Comparison of ENCODE assay signal across 7 cellular contexts in the genomic region with DNA sequence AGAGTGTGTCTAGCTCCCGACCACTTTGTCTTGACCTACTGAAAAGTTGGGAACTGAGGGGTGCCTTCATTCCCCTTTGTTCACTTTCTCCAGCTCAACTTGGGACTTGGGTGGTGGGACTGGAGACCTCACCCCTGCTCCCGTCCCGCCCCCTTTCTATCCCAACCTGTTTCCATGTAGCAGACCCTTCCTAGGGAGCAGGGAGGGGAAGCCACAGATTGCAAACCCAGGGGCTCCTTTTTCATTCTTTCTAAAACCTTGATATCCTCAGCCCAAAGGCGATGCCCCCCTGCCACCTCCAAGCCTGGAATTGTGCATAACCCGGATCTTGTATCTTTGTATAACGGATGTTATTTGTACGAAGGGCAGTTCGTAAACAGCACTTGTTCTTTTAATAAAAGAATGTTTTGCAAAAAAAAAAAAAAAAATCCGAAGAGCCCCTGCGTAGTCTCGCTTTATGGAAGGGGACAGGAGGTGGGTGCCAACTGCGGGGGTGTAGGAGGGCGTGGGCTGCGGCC. TPM values are rescaled to one million over a fixed set of nuclear protein-coding genes. Genes with fewer than 3 reads are reported as not detected.
DNase-seq lines count a peak whose midpoint lies in the region; ATAC-seq and TF ChIP-seq lines count a peak whose summit lies in the region.

No MANE protein-coding gene starts in this region.

- 0 out of 2 replicates have a peak, but pooled peaks cover 11% of the 10 kb centered on the region for H3K9me1 ChIP-seq in IMR-90 (ENCODE audit: insufficient read depth, low read length)

- H3K36me3 ChIP-seq in IMR-90 (ENCODE audit: control insufficient read depth, insufficient read depth, low read length) (peaks cover 23% of the 10 kb centered on the region), kidney epithelial cell (ENCODE audit: control insufficient read depth, insufficient read depth, low read length) (peaks cover 1% of the 10 kb centered on the region), suprapubic skin (peaks cover 21% of the 10 kb centered on the region)

- ATAC-seq in IMR-90 (ENCODE audit: low read depth) (no peak), sciatic nerve (no peak)
- no peak for ATAC-seq in activated CD4-positive, CD25-positive, alpha-beta regulatory T cell treated with anti-CD3 and anti-CD28 coated beads, Interleukin-2, amount 50 U/mL, for 24 hours

- no peaks in the 10 kb centered on the region for H3K27me3 Mint-ChIP-seq in activated naive CD8-positive, alpha-beta T cell

- H2BK20ac ChIP-seq in IMR-90 (ENCODE audit: low read depth, low read length), result no peak overlapping the region

- H4K5ac ChIP-seq in IMR-90 (ENCODE audit: low read depth, low read length), result peak overlapping the region; percentile 68

- H3K9ac ChIP-seq in IMR-90 (ENCODE audit: low read depth, low read length), result peak overlapping the region; percentile 76

- peak overlapping the region; percentile 34 for H3K4ac ChIP-seq in IMR-90 (ENCODE audit: low read depth, low read length)

- CTCF ChIA-PET in IMR-90 (lab: Yijun Ruan, JAX), result interaction anchor here (1.1 kb wide), 1 partner anchor 23 kb away, joined by 3 read pairs; no protein-coding TSS in a partner anchor

- peaks cover 77% of the 10 kb centered on the region for H3K4me1 Mint-ChIP-seq in activated naive CD8-positive, alpha-beta T cell (ENCODE audit: low read depth)

- peaks cover 21% of the 10 kb centered on the region for H4K20me1 ChIP-seq in IMR-90 (ENCODE audit: insufficient read depth, low read length)

- peak overlapping the region; percentile 56; the same call in 1 of the 2 replicates for H3K56ac ChIP-seq in IMR-90 (ENCODE audit: extremely low read depth, insufficient read depth, low read length)

- no TSS peak for BruUV-seq in IMR-90 (replicated peaks; lab: Mats Ljungman, UMichigan)

- no peak for DNase-seq in IMR-90
- DNase-seq in kidney epithelial cell (ENCODE audit: low read depth), result no peak
- DNase-seq in suprapubic skin (ENCODE audit: low spot score in 2 of 2), result no peak
- DNase-seq in NOMO-1 treated with dmso at 0.1 percent for 144 hours (lab: John Stamatoyannopoulos, UW; ENCODE audit: unreplicated experiment), result no peak
- no peak for DNase-seq in sciatic nerve (ENCODE audit: low spot score)

- H3K9me3 ChIP-seq in IMR-90 (ENCODE audit: control insufficient read depth, insufficient read depth, low read length) (no peaks in the 10 kb centered on the region), suprapubic skin (no peaks in the 10 kb centered on the region)

- peak overlapping the region; percentile 91 for H4K91ac ChIP-seq in IMR-90 (ENCODE audit: insufficient read depth, low read depth, low read length)

- no peak overlapping the region; the same call in 2 of the 3 replicates for H2BK15ac ChIP-seq in IMR-90 (ENCODE audit: low read depth, low read length)

- in situ Hi-C loops in IMR-90 (cut with MboI; ENCODE audit: low sequenced_read_pairs), result no loop called here

- H3K23ac ChIP-seq in IMR-90 (ENCODE audit: low read depth, low read length), result peak overlapping the region; percentile 73; the same call in 1 of the 2 replicates

- peaks cover 2% of the 10 kb centered on the region for H3K36me3 Mint-ChIP-seq in activated naive CD8-positive, alpha-beta T cell

- dilution Hi-C loops in IMR-90 (cut with HindIII; ENCODE audit: low sequenced_read_pairs, unreplicated experiment), result no loop called here

- peak overlapping the region; percentile 74 for H3K4me3 Mint-ChIP-seq in activated naive CD8-positive, alpha-beta T cell

- H3K79me1 ChIP-seq in IMR-90 (ENCODE audit: low read depth in 1 of 2, low read length in 2 of 2), result peaks cover 11 to 49% of the 10 kb centered on the region in 2 experiments; a peak in 3 of 4 replicates

- no peak for TF ChIP-seq RAD21 in IMR-90 (IDR thresholded peaks at IDR 0.05; ENCODE audit: low read length)

- peak overlapping the region; percentile 84 for H3K14ac ChIP-seq in IMR-90 (replicated peaks; ENCODE audit: low read depth, low read length)

- TF ChIP-seq EP300 in suprapubic skin (IDR thresholded peaks at IDR 0.05), result no peak

- H2AK9ac ChIP-seq in IMR-90 (replicated peaks; ENCODE audit: low read depth, low read length, poor library complexity), result peak overlapping the region; percentile 95

- TF ChIP-seq CTCF in IMR-90 (conservative IDR thresholded peaks at IDR 0.05; ENCODE audit: low read depth, low read length) (no peak), kidney epithelial cell (IDR thresholded peaks at IDR 0.05; ENCODE audit: insufficient read depth, low read length, poor library complexity, severe bottlenecking) (no peak), suprapubic skin (IDR thresholded peaks at IDR 0.05) (no peak)

- peak overlapping the region; percentile 100 for H2AFZ ChIP-seq in IMR-90 (replicated peaks; ENCODE audit: low read length, poor library complexity)

- no peak overlapping the region; the same call in 1 of the 2 replicates for H3K18ac ChIP-seq in IMR-90 (ENCODE audit: low read depth, low read length)

- H3K4me1 ChIP-seq in IMR-90 (ENCODE audit: control insufficient read depth, insufficient read depth, low read length) (peaks cover 12% of the 10 kb centered on the region), suprapubic skin (peaks cover 58% of the 10 kb centered on the region)

- H2BK5ac ChIP-seq in IMR-90 (ENCODE audit: low read depth, low read length, poor library complexity, severe bottlenecking), result peak overlapping the region; percentile 62

- H2BK120ac ChIP-seq in IMR-90 (ENCODE audit: low read depth, low read length), result no peak overlapping the region

- H3K4me3 ChIP-seq in IMR-90 (ENCODE audit: insufficient read depth, low read depth, low read length) (peak overlapping the region; percentile 77), kidney epithelial cell (ENCODE audit: low read depth, low read length) (peak overlapping the region; percentile 53), suprapubic skin (peak overlapping the region; percentile 82)

- intact Hi-C loops in IMR-90 (cut with micrococcal nuclease) (no loop called here), sciatic nerve (cut with DNase I) (no loop called here)

- H3K27me3 ChIP-seq in IMR-90 (ENCODE audit: control insufficient read depth, insufficient read depth, low read length), result no peaks in the 10 kb centered on the region
- no peaks in the 10 kb centered on the region for H3K27me3 ChIP-seq in kidney epithelial cell (ENCODE audit: control insufficient read depth, insufficient read depth, low read length)
- no peaks in the 10 kb centered on the region for H3K27me3 ChIP-seq in suprapubic skin

- H4K8ac ChIP-seq in IMR-90 (ENCODE audit: low read depth in 2 of 2, low read length in 2 of 2), result peak overlapping the region; percentile 82 to 97

- H2AK5ac ChIP-seq in IMR-90 (ENCODE audit: low read depth, low read length), result peak overlapping the region; percentile 30

- no peaks in the 10 kb centered on the region for H3K9me3 Mint-ChIP-seq in activated naive CD8-positive, alpha-beta T cell (ENCODE audit: low read depth)

- TF ChIP-seq POLR2A in IMR-90 (IDR thresholded peaks at IDR 0.05; ENCODE audit: low read depth, low read length), result no peak
- TF ChIP-seq POLR2A in suprapubic skin (IDR thresholded peaks at IDR 0.05), result no peak

- peak overlapping the region; percentile 96 for H3K27ac Mint-ChIP-seq in activated naive CD8-positive, alpha-beta T cell

- 22% methylated on average over 7 of the region's 14 CpGs; no CpG with 5 or more reads in 1 of the 2 experiments for WGBS in IMR-90 (ENCODE audit: extremely low coverage in 2 of 2, insufficient read length in 1 of 2), 2 experiments
- WGBS in suprapubic skin, result 24% methylated on average over 14 of the region's 14 CpGs

- POLR2A ChIA-PET in IMR-90 (lab: Charles Lee; ENCODE audit: unreplicated experiment), result no interaction called here

- H3K27ac ChIP-seq in IMR-90 (ENCODE audit: insufficient read depth, low read length), result peak overlapping the region; percentile 75
- peak overlapping the region; percentile 88 for H3K27ac ChIP-seq in suprapubic skin

- H3K4me2 ChIP-seq in IMR-90 (ENCODE audit: low read depth, low read length), result peak overlapping the region; percentile 77

RNA-seq across cellular contexts. Expression of a gene that starts 0.7 kb away (rescaled TPM):
- total RNA-seq in IMR-90 (2012; rRNA removed), result 1.3 and 1.4 TPM in 2 replicates
- 14.1 and 20.3 TPM in 2 replicates for polyA plus RNA-seq in IMR-90 (2012; rRNA removed)
- polyA plus RNA-seq in IMR-90 (2012; cell fraction: cytosol; rRNA removed), result 5.4 and 10.6 TPM in 2 replicates
- polyA plus RNA-seq in IMR-90 (2012; cell fraction: nucleus; rRNA removed; ENCODE audit: low replicate concordance), result 2.6 and 4.6 TPM in 2 replicates
- total RNA-seq in kidney epithelial cell, result 3.4 and 4.1 TPM in 2 replicates
- total RNA-seq in suprapubic skin, result 10 to 100 TPM in 2 of 4 donors, 1 to 10 TPM in 2; 6.8 to 12.7 (median 10.1) TPM
- 17.3 TPM for total RNA-seq in sciatic nerve

RNA-seq across cellular contexts. Expression of a gene that starts 18.7 kb away (rescaled TPM):
- total RNA-seq in IMR-90 (2012; rRNA removed), result 1.1 and 1.4 TPM in 2 replicates
- polyA plus RNA-seq in IMR-90 (2012; rRNA removed), result 18.2 and 27.8 TPM in 2 replicates
- polyA plus RNA-seq in IMR-90 (2012; cell fraction: cytosol; rRNA removed), result 17.3 and 39.2 TPM in 2 replicates
- 30.3 and 77.5 TPM in 2 replicates for polyA plus RNA-seq in IMR-90 (2012; cell fraction: nucleus; rRNA removed; ENCODE audit: low replicate concordance)
- total RNA-seq in kidney epithelial cell, result 20.8 and 25.1 TPM in 2 replicates
- total RNA-seq in suprapubic skin, result 10 to 100 TPM in 1 of 4 donors, 1 to 10 TPM in 3; 5.3 to 15.2 (median 7.0) TPM
- 56.2 TPM for total RNA-seq in sciatic nerve

RNA-seq across cellular contexts. Expression of a gene that starts 23.1 kb away (rescaled TPM):
- total RNA-seq in IMR-90 (2012; rRNA removed) (510 and 828 TPM in 2 replicates), kidney epithelial cell (166 TPM in 2 replicates), suprapubic skin (100 to 1,000 TPM; 106 to 186 (median 162) TPM), sciatic nerve (84.8 TPM)
- polyA plus RNA-seq in IMR-90 (2012; rRNA removed), result 480 and 525 TPM in 2 replicates
- polyA plus RNA-seq in IMR-90 (2012; cell fraction: cytosol; rRNA removed), result 600 and 763 TPM in 2 replicates
- polyA plus RNA-seq in IMR-90 (2012; cell fraction: nucleus; rRNA removed; ENCODE audit: low replicate concordance), result 201 and 228 TPM in 2 replicates

RNA-seq across cellular contexts. Expression of a gene that starts 24.4 kb away (rescaled TPM):
- total RNA-seq in IMR-90 (2012; rRNA removed), result 7.2 and 7.5 TPM in 2 replicates
- 21.2 and 22.7 TPM in 2 replicates for polyA plus RNA-seq in IMR-90 (2012; rRNA removed)
- 6.7 and 12.1 TPM in 2 replicates for polyA plus RNA-seq in IMR-90 (2012; cell fraction: cytosol; rRNA removed)
- 94.6 and 103 TPM in 2 replicates for polyA plus RNA-seq in IMR-90 (2012; cell fraction: nucleus; rRNA removed; ENCODE audit: low replicate concordance)
- total RNA-seq in kidney epithelial cell, result 42.7 and 46.7 TPM in 2 replicates
- total RNA-seq in suprapubic skin, result 100 to 1,000 TPM in 1 of 4 donors, 10 to 100 TPM in 3; 62.7 to 136 (median 79.0) TPM
- 202 TPM for total RNA-seq in sciatic nerve

RNA-seq across cellular contexts. Expression of a gene that starts 54.7 kb away (rescaled TPM):
- total RNA-seq in IMR-90 (2012; rRNA removed) (0.28 and 0.36 TPM in 2 replicates), kidney epithelial cell (6.2 and 6.4 TPM in 2 replicates), suprapubic skin (1 to 10 TPM in 3 of 4 donors, under 1 TPM in 1; 0.80 to 6.1 (median 3.2) TPM), sciatic nerve (1.5 TPM)
- polyA plus RNA-seq in IMR-90 (2012; rRNA removed), result 0.80 and 0.82 TPM in 2 replicates
- polyA plus RNA-seq in IMR-90 (2012; cell fraction: cytosol; rRNA removed), result 0.77 and 0.79 TPM in 2 replicates
- 0.49 and 0.57 TPM in 2 replicates for polyA plus RNA-seq in IMR-90 (2012; cell fraction: nucleus; rRNA removed; ENCODE audit: low replicate concordance)
